ENCODE assay signal across 20 cellular contexts in the genomic region with DNA sequence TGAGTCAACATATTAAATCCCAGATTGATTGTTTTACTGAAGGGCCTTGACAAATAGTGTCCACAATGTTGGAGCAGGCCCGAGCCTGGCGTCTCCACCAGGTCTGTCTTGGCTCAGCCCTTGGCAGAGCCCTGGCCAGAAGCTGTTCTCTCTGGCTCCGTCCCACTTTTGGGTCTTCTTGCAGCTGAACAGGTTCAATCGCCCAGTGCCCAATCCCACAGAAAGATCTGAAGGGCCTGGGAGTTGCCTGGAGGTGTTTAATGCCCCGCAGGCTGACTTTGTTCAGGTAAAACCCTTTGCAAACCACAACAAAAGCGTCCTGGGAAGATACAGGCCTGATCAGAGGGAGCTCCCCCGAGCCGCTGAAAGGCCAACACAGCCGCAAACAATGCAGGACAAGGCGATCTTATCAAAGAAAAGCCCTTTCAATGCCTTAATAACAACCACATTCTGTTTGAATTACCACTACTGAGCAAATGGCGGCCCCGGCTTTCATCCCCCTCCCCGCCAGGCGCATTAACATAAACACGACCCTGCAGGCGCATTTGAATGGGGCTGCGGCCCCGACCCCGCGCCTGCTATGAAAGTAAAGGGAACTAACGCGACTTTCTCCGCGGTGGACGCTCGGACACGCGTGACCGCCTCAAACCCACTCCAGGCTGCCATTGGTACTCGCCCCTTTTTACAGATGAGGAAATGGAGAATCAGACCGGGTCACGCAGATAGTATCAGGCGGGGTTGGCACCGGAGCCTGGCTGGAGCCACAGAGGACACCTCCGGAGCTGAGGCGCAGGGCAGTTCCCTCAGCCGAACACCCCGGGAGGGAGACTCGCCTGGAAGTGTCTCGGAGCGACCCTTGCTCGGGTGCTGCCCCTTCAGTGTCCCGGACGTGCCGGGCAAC. TPM values are rescaled to one million over a fixed set of nuclear protein-coding genes. Genes with fewer than 3 reads are reported as not detected.
DNase-seq lines count a peak whose midpoint lies in the region; ATAC-seq, FAIRE-seq and TF ChIP-seq lines count a peak whose summit lies in the region.
"Had no signal": no experiment of that assay in that cellular context is flagged by ENCODE, and none has a peak within 500 bp of the region (broad histone marks: within the 10 kb centered on the region; RNA-seq: fewer than 3 reads in every experiment).

No MANE protein-coding gene starts in this region.

- H3K27ac Mint-ChIP-seq in activated T-helper 17 cell treated with anti-CD3 and anti-CD28 coated beads, Interleukin-2, amount 50 U/mL, for 72 hours: no peak overlapping the region

- peaks cover 5% of the 10 kb centered on the region for H3K36me3 Mint-ChIP-seq in activated T-helper 17 cell treated with anti-CD3 and anti-CD28 coated beads, Interleukin-2, amount 50 U/mL, for 72 hours (ENCODE audit: low read depth)

- TF ChIP-seq CTCF in endothelial cell of umbilical vein (IDR thresholded peaks at IDR 0.05; ENCODE audit: extremely low read depth in 1 of 2, insufficient read depth in 1 of 2, low read depth in 1 of 2, low read length in 2 of 2): no peak
- no peak for TF ChIP-seq CTCF in neural cell (IDR thresholded peaks at IDR 0.05; ENCODE audit: poor library complexity, severe bottlenecking)

- H3K4me3 Mint-ChIP-seq in activated T-helper 17 cell treated with anti-CD3 and anti-CD28 coated beads, Interleukin-2, amount 50 U/mL, for 72 hours: no peak overlapping the region

- H3K79me2 ChIP-seq in endothelial cell of umbilical vein (ENCODE audit: control insufficient read depth, insufficient read depth, low read length) (no peaks in the 10 kb centered on the region), neural cell (replicated peaks; ENCODE audit: insufficient read depth, low read length) (no peaks in the 10 kb centered on the region)

- CTCF ChIA-PET in endothelial cell of umbilical vein (lab: Charles Lee): interaction anchor here (1.2 to 1.8 kb wide), 3 partner anchors 12 to 18 kb away, joined by 4 to 6 read pairs (median 5); no protein-coding TSS in a partner anchor

- no TSS peak for BruUV-seq in endothelial cell of umbilical vein (replicated peaks; lab: Mats Ljungman, UMichigan)

- H3K27me3 ChIP-seq in endothelial cell of umbilical vein (ENCODE audit: control insufficient read depth in 2 of 2, insufficient read depth in 2 of 2, low read length in 2 of 2) (peaks cover 84 to 98% of the 10 kb centered on the region in 2 experiments), neural cell (ENCODE audit: insufficient read depth, low read depth, low read length) (peaks cover 100% of the 10 kb centered on the region)

- TF ChIP-seq EP300 in neural cell (conservative IDR thresholded peaks at IDR 0.05; ENCODE audit: poor library complexity, severe bottlenecking): no peak

- no peak overlapping the region for H3K9ac ChIP-seq in endothelial cell of umbilical vein (replicated peaks; ENCODE audit: extremely low read depth, insufficient read depth, low read length)
- H3K9ac ChIP-seq in neural cell (ENCODE audit: low read length): no peak overlapping the region

- dilution Hi-C loops in endothelial cell of umbilical vein (cut with MboI; ENCODE audit: extremely low pct_ligation_motif_present, low sequenced_read_pairs): no loop called here

- H2AFZ ChIP-seq in endothelial cell of umbilical vein (ENCODE audit: low read depth, low read length): no peak overlapping the region
- H2AFZ ChIP-seq in neural cell (ENCODE audit: low read depth, low read length): no peak overlapping the region

- no peaks in the 10 kb centered on the region for H3K9me3 ChIP-seq in endothelial cell of umbilical vein (replicated peaks; ENCODE audit: control insufficient read depth, insufficient read depth, low read length)
- no peaks in the 10 kb centered on the region for H3K9me3 ChIP-seq in neural cell (ENCODE audit: low read length)

- no peaks in the 10 kb centered on the region for H4K20me1 ChIP-seq in endothelial cell of umbilical vein (replicated peaks; ENCODE audit: control insufficient read depth, extremely low read depth, insufficient read depth, low read length)
- no peaks in the 10 kb centered on the region for H4K20me1 ChIP-seq in neural cell (ENCODE audit: insufficient read depth)

- peaks cover 58% of the 10 kb centered on the region for H3K27me3 Mint-ChIP-seq in activated T-helper 17 cell treated with anti-CD3 and anti-CD28 coated beads, Interleukin-2, amount 50 U/mL, for 72 hours

- no peaks in the 10 kb centered on the region for H3K4me1 ChIP-seq in endothelial cell of umbilical vein (ENCODE audit: control insufficient read depth, extremely low read depth, insufficient read depth, low read length)

- H3F3A ChIP-seq in neural cell (ENCODE audit: insufficient read depth, low read length, poor library complexity, severe bottlenecking): no peaks in the 10 kb centered on the region

- no peaks in the 10 kb centered on the region for H3K9me3 Mint-ChIP-seq in activated T-helper 17 cell treated with anti-CD3 and anti-CD28 coated beads, Interleukin-2, amount 50 U/mL, for 72 hours

- FAIRE-seq in endothelial cell of umbilical vein (lab: Jason Lieb, UNC): no peak

- peaks cover 6% of the 10 kb centered on the region for H3K4me1 Mint-ChIP-seq in activated T-helper 17 cell treated with anti-CD3 and anti-CD28 coated beads, Interleukin-2, amount 50 U/mL, for 72 hours

- POLR2A ChIA-PET in endothelial cell of umbilical vein (lab: Charles Lee): no interaction called here

- H3K4me3 ChIP-seq in endothelial cell of umbilical vein (replicated peaks in 1 of 3; ENCODE audit: insufficient read depth in 1 of 3, low read depth in 1 of 3, low read length in 3 of 3) (no peak overlapping the region), neural cell (ENCODE audit: low read length) (no peak overlapping the region)
- H3K4me3 ChIP-seq: skin epidermis had no signal

- no peak for TF ChIP-seq RAD21 in neural cell (conservative IDR thresholded peaks at IDR 0.05)

- no peaks in the 10 kb centered on the region for H3K9me1 ChIP-seq in endothelial cell of umbilical vein (replicated peaks; ENCODE audit: control insufficient read depth, extremely low read depth, insufficient read depth, low read length)

- no peaks in the 10 kb centered on the region for H3K9me2 ChIP-seq in neural cell (ENCODE audit: insufficient read depth, low read length)

- H3K4me2 ChIP-seq in endothelial cell of umbilical vein (ENCODE audit: insufficient read depth, low read length): no peak overlapping the region
- H3K4me2 ChIP-seq in neural cell (ENCODE audit: low read length): no peak overlapping the region

- ATAC-seq in GM21529 (IDR thresholded peaks at IDR 0.05; ENCODE audit: unreplicated experiment) (no peak), GM19023 (IDR thresholded peaks at IDR 0.05; ENCODE audit: unreplicated experiment) (no peak)
- no peak for ATAC-seq in activated T-helper 17 cell treated with anti-CD3 and anti-CD28 coated beads, Interleukin-2, amount 50 U/mL, for 72 hours (replicated peaks)
- ATAC-seq: HCT116 had no signal

- H3K36me3 ChIP-seq in endothelial cell of umbilical vein (ENCODE audit: control insufficient read depth in 2 of 2, extremely low read depth in 1 of 2, insufficient read depth in 2 of 2, low read length in 2 of 2) (no peaks in the 10 kb centered on the region), neural cell (ENCODE audit: insufficient read depth, low read length) (no peaks in the 10 kb centered on the region)

- no peak for TF ChIP-seq POLR2A in endothelial cell of umbilical vein (IDR thresholded peaks at IDR 0.05; ENCODE audit: low read depth, low read length)

- DNase-seq in ELF-1 (ENCODE audit: low read depth, low spot score) (peak; percentile 98), NCI-H526 treated with DMSO at 0.1 percent for 48 hours (lab: John Stamatoyannopoulos, UW) (peak; percentile 66), endothelial cell of umbilical vein (ENCODE audit: low read depth, low spot score) (no peak), NCI-H226 (no peak)
- DNase-seq: activated CD4-positive, alpha-beta T cell treated with anti-CD3 and anti-CD28 coated beads, Interleukin-2, amount 50 U/mL, for 4 hours; activated T-cell treated with anti-CD3 and anti-CD28 coated beads, Interleukin-2, amount 50 U/mL, for 48 hours; cerebellar nuclear complex; COR-L47; NCI-H1436 treated with DMSO at 0.1 percent for 48 hours; Right ventricle myocardium superior; T-helper 9 cell had no signal

- intact Hi-C loops in endothelial cell of umbilical vein (cut with micrococcal nuclease): no loop called here

- no peak overlapping the region for H3K27ac ChIP-seq in endothelial cell of umbilical vein (ENCODE audit: insufficient read depth, low read depth, low read length)
- H3K27ac ChIP-seq in neural cell (ENCODE audit: low read length): no peak overlapping the region
- H3K27ac ChIP-seq: HL-60, skin epidermis had no signal

RNA-seq across cellular contexts. Expression of a gene that starts 3.1 kb away (rescaled TPM):
- total RNA-seq in endothelial cell of umbilical vein: not detected in 2 replicates
- polyA plus RNA-seq in endothelial cell of umbilical vein: not detected in 2 replicates
- not detected in 2 replicates for polyA plus RNA-seq in endothelial cell of umbilical vein (2011; cell fraction: cytosol; rRNA removed)
- not detected in 2 replicates for polyA plus RNA-seq in endothelial cell of umbilical vein (2011; cell fraction: nucleus; rRNA removed)
- polyA plus RNA-seq in endothelial cell of umbilical vein (2012): not detected in 2 replicates
- polyA minus RNA-seq in endothelial cell of umbilical vein: not detected in 2 replicates
- polyA minus RNA-seq in endothelial cell of umbilical vein (2011; cell fraction: cytosol; rRNA and poly(A)+ RNA removed): not detected
- not detected in 2 replicates for polyA minus RNA-seq in endothelial cell of umbilical vein (2011; cell fraction: nucleus; rRNA and poly(A)+ RNA removed)
- not detected in 2 replicates for polyA plus RNA-seq in neural cell
- not detected in 2 replicates for polyA minus RNA-seq in neural cell
- total RNA-seq in activated T-helper 17 cell treated with anti-CD3 and anti-CD28 coated beads, Interleukin-2, amount 50 U/mL, for 72 hours: not detected
- total RNA-seq: LHCN-M2, Right ventricle myocardium superior had no signal

RNA-seq across cellular contexts. Expression of a gene that starts 22.5 kb away (rescaled TPM):
- total RNA-seq in endothelial cell of umbilical vein: not detected in 2 replicates
- polyA plus RNA-seq in endothelial cell of umbilical vein (not detected in 2 replicates), neural cell (not detected in 2 replicates)
- not detected in 2 replicates for polyA plus RNA-seq in endothelial cell of umbilical vein (2011; cell fraction: cytosol; rRNA removed)
- polyA plus RNA-seq in endothelial cell of umbilical vein (2011; cell fraction: nucleus; rRNA removed): not detected in 2 replicates
- polyA plus RNA-seq in endothelial cell of umbilical vein (2012): not detected in 2 replicates
- polyA minus RNA-seq in endothelial cell of umbilical vein (not detected in 2 replicates), neural cell (not detected in 2 replicates)
- not detected for polyA minus RNA-seq in endothelial cell of umbilical vein (2011; cell fraction: cytosol; rRNA and poly(A)+ RNA removed)
- polyA minus RNA-seq in endothelial cell of umbilical vein (2011; cell fraction: nucleus; rRNA and poly(A)+ RNA removed): not detected in 2 replicates
- total RNA-seq in activated T-helper 17 cell treated with anti-CD3 and anti-CD28 coated beads, Interleukin-2, amount 50 U/mL, for 72 hours: not detected
- total RNA-seq: LHCN-M2, Right ventricle myocardium superior had no signal
- polyA plus RNA-seq: esophagus had no signal

RNA-seq across cellular contexts. Expression of a gene that starts 46.2 kb away (rescaled TPM):
- total RNA-seq in endothelial cell of umbilical vein: not detected in 2 replicates
- polyA plus RNA-seq in endothelial cell of umbilical vein: not detected in 2 replicates
- polyA plus RNA-seq in endothelial cell of umbilical vein (2011; cell fraction: cytosol; rRNA removed): not detected in 2 replicates
- polyA plus RNA-seq in endothelial cell of umbilical vein (2011; cell fraction: nucleus; rRNA removed): not detected in 2 replicates
- not detected in 2 replicates for polyA plus RNA-seq in endothelial cell of umbilical vein (2012)
- polyA minus RNA-seq in endothelial cell of umbilical vein: not detected in 2 replicates
- polyA minus RNA-seq in endothelial cell of umbilical vein (2011; cell fraction: cytosol; rRNA and poly(A)+ RNA removed): not detected
- polyA minus RNA-seq in endothelial cell of umbilical vein (2011; cell fraction: nucleus; rRNA and poly(A)+ RNA removed): not detected in 2 replicates
- not detected in 2 replicates for polyA plus RNA-seq in neural cell
- not detected in 2 replicates for polyA minus RNA-seq in neural cell
- total RNA-seq in activated T-helper 17 cell treated with anti-CD3 and anti-CD28 coated beads, Interleukin-2, amount 50 U/mL, for 72 hours: not detected
- total RNA-seq: LHCN-M2, Right ventricle myocardium superior had no signal
- polyA plus RNA-seq: esophagus had no signal

Comparison
In these comparisons a context has a peak if more than half of its experiments do, and no peak if none do; other contexts are left out.
1. DNase-seq: peak in ELF-1 (single experiment) and NCI-H526 treated with DMSO at 0.1 percent for 48 hours (single experiment); none in endothelial cell of umbilical vein (single experiment) and NCI-H226 (single experiment).